Comparison of ENCODE assay signal across 27 cellular contexts in genomic region chr2:66830881-66831280, GRCh38.
"Had no signal": no experiment of that assay in that cellular context is flagged by ENCODE, and none has a peak within 500 bp of the region (broad histone marks: within the 10 kb centered on the region; RNA-seq: fewer than 3 reads in every experiment).

No MANE protein-coding gene starts in this region.

- H3K27me3 ChIP-seq: colonic mucosa, esophagus muscularis mucosa, foreskin keratinocyte, gastroesophageal sphincter, heart right ventricle, sigmoid colon, testis, tibial artery, upper lobe of left lung, uterus had no signal

- H3K36me3 Mint-ChIP-seq: immature natural killer cell; natural killer cell; stimulated activated effector memory CD8-positive, alpha-beta T cell treated with anti-CD3 and anti-CD28 coated beads, Interleukin-12 subunit alpha, Interleukin-12 subunit beta, amount 100 ng/mL, for 72 hours had no signal

- H3K4me3 Mint-ChIP-seq: dendritic cell treated with granulocyte-macrophage colony-stimulating factor and Interleukin-4, amounts not matched to agents 40 ng/mL and 50 ng/mL, for 4 days; immature natural killer cell; natural killer cell; neural crest cell; stimulated activated effector memory CD8-positive, alpha-beta T cell treated with anti-CD3 and anti-CD28 coated beads, Interleukin-12 subunit alpha, Interleukin-12 subunit beta, amount 100 ng/mL, for 72 hours had no signal

- H3K36me3 ChIP-seq: colonic mucosa, esophagus muscularis mucosa, gastroesophageal sphincter, heart right ventricle, sigmoid colon, tibial artery, upper lobe of left lung, uterus had no signal

- DNase-seq: central memory CD4-positive, alpha-beta T cell; colonic mucosa; effector CD8-positive, alpha-beta T cell; foreskin keratinocyte; heart right ventricle; hypothalamus; immature natural killer cell; islet precursor cell; kidney glomerular epithelial cell; left colon; natural killer cell; sigmoid colon; stimulated activated CD4-positive, alpha-beta T cell treated with anti-CD3 and anti-CD28 coated beads, Interleukin-2, amount 100 ng/mL, for 24 hours; stimulated activated CD4-positive, alpha-beta T cell treated with anti-CD3 and anti-CD28 coated beads, Interleukin-4, amount 100 ng/mL, for 24 hours; stimulated activated naive CD8-positive, alpha-beta T cell treated with anti-CD3 and anti-CD28 coated beads, Interleukin-15, Interleukin-2, amounts not matched to agents 100 U/mL and 50 U/mL, for 24 hours; substantia nigra; testis; tibial artery; upper lobe of left lung; uterus had no signal

- H3K4me3 ChIP-seq: colonic mucosa, esophagus muscularis mucosa, gastroesophageal sphincter, heart right ventricle, sigmoid colon, testis, tibial artery, upper lobe of left lung, uterus had no signal

- H3K9me3 ChIP-seq: colonic mucosa, esophagus muscularis mucosa, gastroesophageal sphincter, sigmoid colon, testis, tibial artery, upper lobe of left lung, uterus had no signal

- H3K4me1 ChIP-seq: colonic mucosa, foreskin keratinocyte, heart right ventricle, parathyroid adenoma, upper lobe of left lung, uterus had no signal

- H3K27ac Mint-ChIP-seq: dendritic cell treated with granulocyte-macrophage colony-stimulating factor and Interleukin-4, amounts not matched to agents 40 ng/mL and 50 ng/mL, for 4 days; immature natural killer cell; natural killer cell; progenitor cell of endocrine pancreas; stimulated activated effector memory CD8-positive, alpha-beta T cell treated with anti-CD3 and anti-CD28 coated beads, Interleukin-12 subunit alpha, Interleukin-12 subunit beta, amount 100 ng/mL, for 72 hours had no signal

- H3K9me3 Mint-ChIP-seq: neural crest cell had no signal

- H3K4me1 Mint-ChIP-seq: immature natural killer cell; natural killer cell; neural crest cell; stimulated activated effector memory CD8-positive, alpha-beta T cell treated with anti-CD3 and anti-CD28 coated beads, Interleukin-12 subunit alpha, Interleukin-12 subunit beta, amount 100 ng/mL, for 72 hours had no signal

- H3K79me2 ChIP-seq: parathyroid adenoma had no signal

- H3K27ac ChIP-seq: colonic mucosa, esophagus muscularis mucosa, foreskin keratinocyte, gastroesophageal sphincter, heart right ventricle, parathyroid adenoma, sigmoid colon, testis, tibial artery, upper lobe of left lung, uterus had no signal

- H3K27me3 Mint-ChIP-seq: dendritic cell treated with granulocyte-macrophage colony-stimulating factor and Interleukin-4, amounts not matched to agents 40 ng/mL and 50 ng/mL, for 4 days; progenitor cell of endocrine pancreas had no signal

- H3K9ac ChIP-seq: parathyroid adenoma had no signal

- ATAC-seq: foreskin keratinocyte; gastroesophageal sphincter; left colon; natural killer cell; stimulated activated effector memory CD8-positive, alpha-beta T cell treated with anti-CD3 and anti-CD28 coated beads, Interleukin-12 subunit alpha, Interleukin-12 subunit beta, amount 100 ng/mL, for 72 hours; stimulated activated naive CD8-positive, alpha-beta T cell treated with anti-CD3 and anti-CD28 coated beads, Interleukin-15, Interleukin-2, amounts not matched to agents 100 U/mL and 50 U/mL, for 24 hours had no signal

- H2AFZ ChIP-seq: parathyroid adenoma had no signal
